In genomic region chr5:145681686-145682085, GRCh38 we compare ENCODE assay signal across 8 cellular contexts.
A peak's percentile ranks its signal among the peaks of the same experiment; 100 is the strongest.
DNase-seq lines count a peak whose midpoint lies in the region; ATAC-seq, FAIRE-seq and TF ChIP-seq lines count a peak whose summit lies in the region.
"Had no signal": no experiment of that assay in that cellular context is flagged by ENCODE, and none has a peak within 500 bp of the region (broad histone marks: within the 10 kb centered on the region; RNA-seq: fewer than 3 reads in every experiment).

No MANE protein-coding gene starts in this region.

- H3K27me3 Mint-ChIP-seq in activated naive CD8-positive, alpha-beta T cell treated with anti-CD3 and anti-CD28 coated beads for 36 hours: peaks cover 7% of the 10 kb centered on the region

- ATAC-seq in GM21367 (IDR thresholded peaks at IDR 0.05; ENCODE audit: unreplicated experiment): peak; percentile 99
- ATAC-seq in HG03520 (IDR thresholded peaks at IDR 0.05; ENCODE audit: unreplicated experiment): peak; percentile 99

- H3K27ac ChIP-seq in right atrium auricular region (no peak overlapping the region), small intestine (ENCODE audit: low read depth in 1 of 2, low read length in 1 of 2) (no peak overlapping the region)

- peak; percentile 52 to 76 for TF ChIP-seq CTCF in right atrium auricular region (IDR thresholded peaks at IDR 0.05)

- H3K9me3 Mint-ChIP-seq in activated naive CD8-positive, alpha-beta T cell treated with anti-CD3 and anti-CD28 coated beads for 36 hours: no peaks in the 10 kb centered on the region

- H3K4me3 ChIP-seq in right atrium auricular region: no peak overlapping the region
- H3K4me3 ChIP-seq in small intestine (ENCODE audit: low read depth in 1 of 2, low read length in 2 of 2): no peak overlapping the region

- H3K4me1 ChIP-seq in right atrium auricular region (peaks cover 0 to 20% of the 10 kb centered on the region in 2 donors), small intestine (ENCODE audit: control insufficient read depth in 2 of 2, insufficient read depth in 1 of 2, low read depth in 1 of 2, low read length in 1 of 2) (peaks cover 0 to 2% of the 10 kb centered on the region in 2 donors)

- no peaks in the 10 kb centered on the region for H3K4me1 Mint-ChIP-seq in activated naive CD8-positive, alpha-beta T cell treated with anti-CD3 and anti-CD28 coated beads for 36 hours

- no peaks in the 10 kb centered on the region for H3K36me3 Mint-ChIP-seq in activated naive CD8-positive, alpha-beta T cell treated with anti-CD3 and anti-CD28 coated beads for 36 hours

- H3K27ac Mint-ChIP-seq in activated naive CD8-positive, alpha-beta T cell treated with anti-CD3 and anti-CD28 coated beads for 36 hours: no peak overlapping the region

- FAIRE-seq in small intestine (lab: Jason Lieb, UNC): peak; percentile 70
- FAIRE-seq: endometrium had no signal

- H3K36me3 ChIP-seq in right atrium auricular region (no peaks in the 10 kb centered on the region), small intestine (ENCODE audit: control insufficient read depth in 2 of 2, insufficient read depth in 2 of 2, low read length in 2 of 2) (no peaks in the 10 kb centered on the region)

- H3K27me3 ChIP-seq in right atrium auricular region (no peaks in the 10 kb centered on the region), small intestine (ENCODE audit: control insufficient read depth in 2 of 2, insufficient read depth in 2 of 2, low read length in 2 of 2) (no peaks in the 10 kb centered on the region)

- no peak overlapping the region for H3K4me3 Mint-ChIP-seq in activated naive CD8-positive, alpha-beta T cell treated with anti-CD3 and anti-CD28 coated beads for 36 hours

- peak; percentile 17 for DNase-seq in GM04503 (ENCODE audit: low read depth)
- peak; percentile 54 for DNase-seq in NCI-H526 treated with DMSO at 0.1 percent for 48 hours (lab: John Stamatoyannopoulos, UW)
- peak; percentile 9 for DNase-seq in activated naive CD8-positive, alpha-beta T cell treated with anti-CD3 and anti-CD28 coated beads for 36 hours
- peak; percentile 71 for DNase-seq in right atrium auricular region (ENCODE audit: low spot score)
- peak; percentile 69 for DNase-seq in small intestine

- H3K9me3 ChIP-seq in right atrium auricular region: no peaks in the 10 kb centered on the region
- H3K9me3 ChIP-seq in small intestine (ENCODE audit: control insufficient read depth, low read depth): no peaks in the 10 kb centered on the region

Comparison
In these comparisons a context has a peak if more than half of its experiments do, and no peak if none do; other contexts are left out.
1. DNase-seq: peak in every context shown above with its lines; median percentile 71 in right atrium auricular region; 69 in small intestine; 54 in NCI-H526 treated with DMSO at 0.1 percent for 48 hours; 17 in GM04503; 9 in activated naive CD8-positive, alpha-beta T cell treated with anti-CD3 and anti-CD28 coated beads for 36 hours.